In genomic region chr12:53467880-53468279, GRCh38 we compare ENCODE assay signal across 1 cellular context.
TF ChIP-seq lines count a peak whose summit lies in the region.

No MANE protein-coding gene starts in this region.

TF ChIP-seq in HepG2, 621 proteins besides CTCF, POLR2A, EP300 and RAD21:
- TF ChIP-seq RBAK (CRISPR knock-in tag; IDR thresholded peaks at IDR 0.05): no peak
- TF ChIP-seq NCOR1 (IDR thresholded peaks at IDR 0.05; ENCODE audit: borderline replicate concordance, low read length): no peak
- TF ChIP-seq HNF4G (IDR thresholded peaks at IDR 0.05; ENCODE audit: borderline replicate concordance, low read depth, low read length): no peak
- no peak for TF ChIP-seq HNF4G (CRISPR knock-in tag; IDR thresholded peaks at IDR 0.05; ENCODE audit: borderline replicate concordance, low read depth)
- TF ChIP-seq ZNF616 (CRISPR knock-in tag; IDR thresholded peaks at IDR 0.05; ENCODE audit: low read depth): no peak
- no peak for TF ChIP-seq ZNF335 (CRISPR knock-in tag; IDR thresholded peaks at IDR 0.05)
- TF ChIP-seq KDM4B (CRISPR knock-in tag; IDR thresholded peaks at IDR 0.05): no peak
- no peak for TF ChIP-seq ZNF710 (CRISPR knock-in tag; IDR thresholded peaks at IDR 0.05; ENCODE audit: borderline replicate concordance)
- TF ChIP-seq FOXO1 (CRISPR knock-in tag; IDR thresholded peaks at IDR 0.05): no peak
- TF ChIP-seq MTA1 (CRISPR knock-in tag; IDR thresholded peaks at IDR 0.05; ENCODE audit: borderline replicate concordance): no peak
- TF ChIP-seq GMEB2 (CRISPR knock-in tag; IDR thresholded peaks at IDR 0.05; ENCODE audit: low read depth): no peak
- no peak for TF ChIP-seq DNMT1 (CRISPR knock-in tag; IDR thresholded peaks at IDR 0.05)
